In genomic region chr2:237435844-237436590, GRCh38 we compare ENCODE assay signal across 10 cellular contexts. TPM values are rescaled to one million over a fixed set of nuclear protein-coding genes. Genes with fewer than 3 reads are reported as not detected.
DNase-seq lines count a peak whose midpoint lies in the region; ATAC-seq and TF ChIP-seq lines count a peak whose summit lies in the region.
"Had no signal": no experiment of that assay in that cellular context is flagged by ENCODE, and none has a peak within 500 bp of the region (broad histone marks: within the 10 kb centered on the region; RNA-seq: fewer than 3 reads in every experiment).

No MANE protein-coding gene starts in this region.

- WGBS in body of pancreas, 2 donors: 63 to 71% methylated on average over 9 to 10 of the region's 10 CpGs
- WGBS in transverse colon (ENCODE audit: low coverage in 1 of 2), 2 donors: 64 to 76% methylated on average over 6 to 10 of the region's 10 CpGs

- H3K36me3 Mint-ChIP-seq in activated naive CD4-positive, alpha-beta T cell treated with anti-CD3 and anti-CD28 coated beads for 36 hours (ENCODE audit: low read depth): peaks cover 3% of the 10 kb centered on the region

- peak overlapping the region; percentile 33 for H3K27ac Mint-ChIP-seq in activated naive CD4-positive, alpha-beta T cell treated with anti-CD3 and anti-CD28 coated beads for 36 hours

- H3K27ac ChIP-seq in body of pancreas (peak overlapping the region in 3 of 4 donors; percentile 39 to 72 (median 56)), transverse colon (peak overlapping the region; percentile 59 to 72 (median 66))

- H3K9me3 ChIP-seq in body of pancreas: no peaks in the 10 kb centered on the region
- H3K9me3 ChIP-seq in transverse colon: no peaks in the 10 kb centered on the region

- no peaks in the 10 kb centered on the region for H3K27me3 Mint-ChIP-seq in activated naive CD4-positive, alpha-beta T cell treated with anti-CD3 and anti-CD28 coated beads for 36 hours (ENCODE audit: low read depth)
- H3K27me3 Mint-ChIP-seq: CD8-positive, alpha-beta memory T cell had no signal

- intact Hi-C loops in activated naive CD4-positive, alpha-beta T cell treated with anti-CD3 and anti-CD28 coated beads for 36 hours (cut with micrococcal nuclease): no loop called here
- intact Hi-C loops in body of pancreas (cut with DNase I) (no loop called here), transverse colon (cut with DNase I; ENCODE audit: low total_unique reads) (no loop called here)

- peak; percentile 41 for ATAC-seq in body of pancreas
- ATAC-seq in HG02852 (IDR thresholded peaks at IDR 0.05; ENCODE audit: unreplicated experiment): no peak

- no peak overlapping the region for H3K4me3 Mint-ChIP-seq in activated naive CD4-positive, alpha-beta T cell treated with anti-CD3 and anti-CD28 coated beads for 36 hours

- in situ Hi-C loops in transverse colon (cut with MboI; ENCODE audit: low pct_ligation_motif_present in 1 of 4, low pct_unique_long_range_greater_than_20kb in 1 of 4, low sequenced_read_pairs in 3 of 4): no loop called here

- H3K27me3 ChIP-seq in body of pancreas (no peaks in the 10 kb centered on the region), transverse colon (peaks cover 4% of the 10 kb centered on the region)

- H3K4me1 Mint-ChIP-seq in activated naive CD4-positive, alpha-beta T cell treated with anti-CD3 and anti-CD28 coated beads for 36 hours (ENCODE audit: low read depth): peaks cover 85% of the 10 kb centered on the region

- H3K4me3 ChIP-seq in body of pancreas (no peak overlapping the region), transverse colon (no peak overlapping the region)

- DNase-seq in activated naive CD4-positive, alpha-beta T cell treated with anti-CD3 and anti-CD28 coated beads for 36 hours: no peak
- DNase-seq in activated naive CD4-positive, alpha-beta T cell treated with anti-CD3 and anti-CD28 coated beads, Interleukin-2, amount 50 U/mL, for 16 hours: no peak
- DNase-seq in body of pancreas (peak in 1 of 4 donors; percentile 53), medulla oblongata (ENCODE audit: extremely low spot score) (peak; percentile 22), transverse colon (no peak), 8988T (no peak)
- no peak for DNase-seq in stimulated activated CD4-positive, alpha-beta T cell treated with anti-CD3 and anti-CD28 coated beads, Interleukin-2, amount 100 ng/mL, for 24 hours
- DNase-seq: CD8-positive, alpha-beta memory T cell; NCI-H1694 had no signal

- H3K4me1 ChIP-seq in body of pancreas: peaks cover 19% of the 10 kb centered on the region
- peaks cover 5 to 24% (median 10%) of the 10 kb centered on the region in 4 donors for H3K4me1 ChIP-seq in transverse colon

- no peak for TF ChIP-seq EP300 in transverse colon (IDR thresholded peaks at IDR 0.05; ENCODE audit: low read depth)

- peaks cover 4% of the 10 kb centered on the region for H3K9me3 Mint-ChIP-seq in activated naive CD4-positive, alpha-beta T cell treated with anti-CD3 and anti-CD28 coated beads for 36 hours
- H3K9me3 Mint-ChIP-seq: CD8-positive, alpha-beta memory T cell had no signal

- TF ChIP-seq POLR2A in body of pancreas (IDR thresholded peaks at IDR 0.05) (no peak), transverse colon (IDR thresholded peaks at IDR 0.05) (no peak)

- CTCF ChIA-PET in activated naive CD4-positive, alpha-beta T cell treated with anti-CD3 and anti-CD28 coated beads for 36 hours (lab: Charles Lee): interaction anchor here (1.0 to 3.9 kb wide), 3 partner anchors 14 to 40 kb away, joined by 3 to 18 read pairs (median 9); no protein-coding TSS in a partner anchor

- TF ChIP-seq CTCF in body of pancreas (IDR thresholded peaks at IDR 0.05) (no peak), transverse colon (IDR thresholded peaks at IDR 0.05) (no peak)

- H3K36me3 ChIP-seq in body of pancreas (replicated peaks in 1 of 2; ENCODE audit: insufficient read depth in 1 of 2, low read depth in 2 of 2) (no peaks in the 10 kb centered on the region), transverse colon (no peaks in the 10 kb centered on the region)

RNA-seq across cellular contexts. Expression of gene COL6A3, which starts 22.1 kb away (rescaled TPM):
- total RNA-seq in activated naive CD4-positive, alpha-beta T cell treated with anti-CD3 and anti-CD28 coated beads for 36 hours: 1 to 10 TPM; 2.5 to 3.0 TPM
- 100 to 1,000 TPM in 1 of 2 donors, 10 to 100 TPM in 1; 46.4 to 121 TPM for total RNA-seq in body of pancreas
- total RNA-seq in transverse colon: 100 to 1,000 TPM in 1 of 4 donors, 10 to 100 TPM in 3; 68.1 to 261 (median 75.6) TPM

RNA-seq across cellular contexts. Expression of gene MLPH, which starts 51.0 kb away (rescaled TPM):
- total RNA-seq in activated naive CD4-positive, alpha-beta T cell treated with anti-CD3 and anti-CD28 coated beads for 36 hours: not detected
- 10 to 100 TPM; 30.3 to 64.3 TPM for total RNA-seq in body of pancreas
- 100 to 1,000 TPM in 2 of 4 donors, 10 to 100 TPM in 2; 59.7 to 889 (median 182) TPM for total RNA-seq in transverse colon
- total RNA-seq: CD8-positive, alpha-beta memory T cell had no signal

Comparison
In these comparisons a context has a peak if more than half of its experiments do, and no peak if none do; other contexts are left out.
1. RNA of gene COL6A3, which starts 22.1 kb away (total RNA-seq): 46.4 to 121 TPM in body of pancreas and 68.1 to 261 TPM in transverse colon; 2.5 to 3.0 TPM in activated naive CD4-positive, alpha-beta T cell treated with anti-CD3 and anti-CD28 coated beads for 36 hours; every median in the first group is over 10 times any median in the second.
2. RNA of gene MLPH, which starts 51.0 kb away (total RNA-seq): 59.7 to 889 TPM in transverse colon and 30.3 to 64.3 TPM in body of pancreas; not detected in activated naive CD4-positive, alpha-beta T cell treated with anti-CD3 and anti-CD28 coated beads for 36 hours; every median in the first group is over 10 times any median in the second.